1 cellular context compared by ENCODE assay signal in the genomic region with DNA sequence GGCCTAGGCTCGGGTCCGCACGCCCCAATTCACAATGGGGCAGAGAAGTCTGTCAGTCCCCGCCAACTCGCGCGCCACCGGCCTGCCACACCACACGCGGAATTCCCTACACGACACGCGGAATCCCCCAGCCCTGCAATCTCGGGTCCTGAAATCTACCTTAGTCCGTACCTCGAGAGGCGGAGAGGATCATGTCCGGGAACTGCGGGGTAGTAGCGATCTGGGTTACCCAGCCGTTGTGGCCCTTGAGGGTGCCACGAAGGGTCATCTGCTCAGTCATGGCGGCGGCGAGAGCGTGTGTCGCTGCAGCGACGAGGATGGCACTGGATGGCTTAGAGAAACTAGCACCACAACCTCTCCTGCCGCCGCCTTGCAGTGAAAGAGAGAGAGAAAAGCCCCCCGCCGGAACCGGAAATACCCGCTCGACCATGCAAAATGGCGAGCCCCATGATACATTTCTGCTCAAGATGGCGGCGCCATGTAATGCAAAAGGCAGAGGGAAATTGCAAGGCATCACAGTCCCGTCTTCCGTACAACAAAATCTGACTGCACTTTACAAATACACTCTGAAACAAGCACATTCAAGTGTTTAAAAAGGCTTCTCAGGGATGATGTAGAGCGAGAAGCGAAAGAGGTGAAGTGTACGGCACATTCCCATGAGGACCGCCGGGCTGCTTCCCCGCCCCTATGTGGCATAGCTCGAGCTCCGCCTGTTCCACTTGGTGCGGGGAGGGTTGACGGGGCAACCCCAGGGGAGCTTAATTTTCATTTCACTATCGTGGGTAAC.
A peak's percentile ranks its signal among the peaks of the same experiment; 100 is the strongest.
TF ChIP-seq lines count a peak whose summit lies in the region.

A gene (minus strand): TSS at position 386 of the 787 bp plus-strand sequence. CDS start 106 bp downstream, at position 280.

TF ChIP-seq in GM23338, 12 proteins besides CTCF, POLR2A, EP300 and RAD21 (continued from another document):
- TF ChIP-seq, protein P1, sequence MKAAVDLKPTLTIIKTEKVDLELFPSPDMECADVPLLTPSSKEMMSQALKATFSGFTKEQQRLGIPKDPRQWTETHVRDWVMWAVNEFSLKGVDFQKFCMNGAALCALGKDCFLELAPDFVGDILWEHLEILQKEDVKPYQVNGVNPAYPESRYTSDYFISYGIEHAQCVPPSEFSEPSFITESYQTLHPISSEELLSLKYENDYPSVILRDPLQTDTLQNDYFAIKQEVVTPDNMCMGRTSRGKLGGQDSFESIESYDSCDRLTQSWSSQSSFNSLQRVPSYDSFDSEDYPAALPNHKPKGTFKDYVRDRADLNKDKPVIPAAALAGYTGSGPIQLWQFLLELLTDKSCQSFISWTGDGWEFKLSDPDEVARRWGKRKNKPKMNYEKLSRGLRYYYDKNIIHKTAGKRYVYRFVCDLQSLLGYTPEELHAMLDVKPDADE (IDR thresholded peaks at IDR 0.05), result peak; percentile 78
- TF ChIP-seq NANOG (IDR thresholded peaks at IDR 0.05; ENCODE audit: borderline replicate concordance) (no peak), POLR2AphosphoS5 (IDR thresholded peaks at IDR 0.05; ENCODE audit: low read depth) (peak; percentile 97), EZH2 (IDR thresholded peaks at IDR 0.05; ENCODE audit: low read depth, unreplicated experiment) (no peak)
- TF ChIP-seq, protein P2, sequence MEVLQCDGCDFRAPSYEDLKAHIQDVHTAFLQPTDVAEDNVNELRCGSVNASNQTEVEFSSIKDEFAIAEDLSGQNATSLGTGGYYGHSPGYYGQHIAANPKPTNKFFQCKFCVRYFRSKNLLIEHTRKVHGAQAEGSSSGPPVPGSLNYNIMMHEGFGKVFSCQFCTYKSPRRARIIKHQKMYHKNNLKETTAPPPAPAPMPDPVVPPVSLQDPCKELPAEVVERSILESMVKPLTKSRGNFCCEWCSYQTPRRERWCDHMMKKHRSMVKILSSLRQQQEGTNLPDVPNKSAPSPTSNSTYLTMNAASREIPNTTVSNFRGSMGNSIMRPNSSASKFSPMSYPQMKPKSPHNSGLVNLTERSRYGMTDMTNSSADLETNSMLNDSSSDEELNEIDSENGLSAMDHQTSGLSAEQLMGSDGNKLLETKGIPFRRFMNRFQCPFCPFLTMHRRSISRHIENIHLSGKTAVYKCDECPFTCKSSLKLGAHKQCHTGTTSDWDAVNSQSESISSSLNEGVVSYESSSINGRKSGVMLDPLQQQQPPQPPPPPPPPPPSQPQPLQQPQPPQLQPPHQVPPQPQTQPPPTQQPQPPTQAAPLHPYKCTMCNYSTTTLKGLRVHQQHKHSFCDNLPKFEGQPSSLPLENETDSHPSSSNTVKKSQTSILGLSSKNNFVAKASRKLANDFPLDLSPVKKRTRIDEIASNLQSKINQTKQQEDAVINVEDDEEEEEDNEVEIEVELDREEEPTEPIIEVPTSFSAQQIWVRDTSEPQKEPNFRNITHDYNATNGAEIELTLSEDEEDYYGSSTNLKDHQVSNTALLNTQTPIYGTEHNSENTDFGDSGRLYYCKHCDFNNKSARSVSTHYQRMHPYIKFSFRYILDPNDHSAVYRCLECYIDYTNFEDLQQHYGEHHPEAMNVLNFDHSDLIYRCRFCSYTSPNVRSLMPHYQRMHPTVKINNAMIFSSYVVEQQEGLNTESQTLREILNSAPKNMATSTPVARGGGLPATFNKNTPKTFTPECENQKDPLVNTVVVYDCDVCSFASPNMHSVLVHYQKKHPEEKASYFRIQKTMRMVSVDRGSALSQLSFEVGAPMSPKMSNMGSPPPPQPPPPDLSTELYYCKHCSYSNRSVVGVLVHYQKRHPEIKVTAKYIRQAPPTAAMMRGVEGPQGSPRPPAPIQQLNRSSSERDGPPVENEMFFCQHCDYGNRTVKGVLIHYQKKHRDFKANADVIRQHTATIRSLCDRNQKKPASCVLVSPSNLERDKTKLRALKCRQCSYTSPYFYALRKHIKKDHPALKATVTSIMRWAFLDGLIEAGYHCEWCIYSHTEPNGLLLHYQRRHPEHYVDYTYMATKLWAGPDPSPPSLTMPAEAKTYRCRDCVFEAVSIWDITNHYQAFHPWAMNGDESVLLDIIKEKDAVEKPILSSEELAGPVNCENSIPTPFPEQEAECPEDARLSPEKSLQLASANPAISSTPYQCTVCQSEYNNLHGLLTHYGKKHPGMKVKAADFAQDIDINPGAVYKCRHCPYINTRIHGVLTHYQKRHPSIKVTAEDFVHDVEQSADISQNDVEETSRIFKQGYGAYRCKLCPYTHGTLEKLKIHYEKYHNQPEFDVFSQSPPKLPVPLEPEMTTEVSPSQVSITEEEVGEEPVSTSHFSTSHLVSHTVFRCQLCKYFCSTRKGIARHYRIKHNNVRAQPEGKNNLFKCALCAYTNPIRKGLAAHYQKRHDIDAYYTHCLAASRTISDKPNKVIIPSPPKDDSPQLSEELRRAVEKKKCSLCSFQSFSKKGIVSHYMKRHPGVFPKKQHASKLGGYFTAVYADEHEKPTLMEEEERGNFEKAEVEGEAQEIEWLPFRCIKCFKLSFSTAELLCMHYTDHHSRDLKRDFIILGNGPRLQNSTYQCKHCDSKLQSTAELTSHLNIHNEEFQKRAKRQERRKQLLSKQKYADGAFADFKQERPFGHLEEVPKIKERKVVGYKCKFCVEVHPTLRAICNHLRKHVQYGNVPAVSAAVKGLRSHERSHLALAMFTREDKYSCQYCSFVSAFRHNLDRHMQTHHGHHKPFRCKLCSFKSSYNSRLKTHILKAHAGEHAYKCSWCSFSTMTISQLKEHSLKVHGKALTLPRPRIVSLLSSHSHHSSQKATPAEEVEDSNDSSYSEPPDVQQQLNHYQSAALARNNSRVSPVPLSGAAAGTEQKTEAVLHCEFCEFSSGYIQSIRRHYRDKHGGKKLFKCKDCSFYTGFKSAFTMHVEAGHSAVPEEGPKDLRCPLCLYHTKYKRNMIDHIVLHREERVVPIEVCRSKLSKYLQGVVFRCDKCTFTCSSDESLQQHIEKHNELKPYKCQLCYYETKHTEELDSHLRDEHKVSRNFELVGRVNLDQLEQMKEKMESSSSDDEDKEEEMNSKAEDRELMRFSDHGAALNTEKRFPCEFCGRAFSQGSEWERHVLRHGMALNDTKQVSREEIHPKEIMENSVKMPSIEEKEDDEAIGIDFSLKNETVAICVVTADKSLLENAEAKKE (CRISPR knock-in tag; IDR thresholded peaks at IDR 0.05), result no peak
- TF ChIP-seq, protein P3, sequence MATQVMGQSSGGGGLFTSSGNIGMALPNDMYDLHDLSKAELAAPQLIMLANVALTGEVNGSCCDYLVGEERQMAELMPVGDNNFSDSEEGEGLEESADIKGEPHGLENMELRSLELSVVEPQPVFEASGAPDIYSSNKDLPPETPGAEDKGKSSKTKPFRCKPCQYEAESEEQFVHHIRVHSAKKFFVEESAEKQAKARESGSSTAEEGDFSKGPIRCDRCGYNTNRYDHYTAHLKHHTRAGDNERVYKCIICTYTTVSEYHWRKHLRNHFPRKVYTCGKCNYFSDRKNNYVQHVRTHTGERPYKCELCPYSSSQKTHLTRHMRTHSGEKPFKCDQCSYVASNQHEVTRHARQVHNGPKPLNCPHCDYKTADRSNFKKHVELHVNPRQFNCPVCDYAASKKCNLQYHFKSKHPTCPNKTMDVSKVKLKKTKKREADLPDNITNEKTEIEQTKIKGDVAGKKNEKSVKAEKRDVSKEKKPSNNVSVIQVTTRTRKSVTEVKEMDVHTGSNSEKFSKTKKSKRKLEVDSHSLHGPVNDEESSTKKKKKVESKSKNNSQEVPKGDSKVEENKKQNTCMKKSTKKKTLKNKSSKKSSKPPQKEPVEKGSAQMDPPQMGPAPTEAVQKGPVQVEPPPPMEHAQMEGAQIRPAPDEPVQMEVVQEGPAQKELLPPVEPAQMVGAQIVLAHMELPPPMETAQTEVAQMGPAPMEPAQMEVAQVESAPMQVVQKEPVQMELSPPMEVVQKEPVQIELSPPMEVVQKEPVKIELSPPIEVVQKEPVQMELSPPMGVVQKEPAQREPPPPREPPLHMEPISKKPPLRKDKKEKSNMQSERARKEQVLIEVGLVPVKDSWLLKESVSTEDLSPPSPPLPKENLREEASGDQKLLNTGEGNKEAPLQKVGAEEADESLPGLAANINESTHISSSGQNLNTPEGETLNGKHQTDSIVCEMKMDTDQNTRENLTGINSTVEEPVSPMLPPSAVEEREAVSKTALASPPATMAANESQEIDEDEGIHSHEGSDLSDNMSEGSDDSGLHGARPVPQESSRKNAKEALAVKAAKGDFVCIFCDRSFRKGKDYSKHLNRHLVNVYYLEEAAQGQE (IDR thresholded peaks at IDR 0.05; ENCODE audit: unreplicated experiment), result peak; percentile 16
